In the genomic region with DNA sequence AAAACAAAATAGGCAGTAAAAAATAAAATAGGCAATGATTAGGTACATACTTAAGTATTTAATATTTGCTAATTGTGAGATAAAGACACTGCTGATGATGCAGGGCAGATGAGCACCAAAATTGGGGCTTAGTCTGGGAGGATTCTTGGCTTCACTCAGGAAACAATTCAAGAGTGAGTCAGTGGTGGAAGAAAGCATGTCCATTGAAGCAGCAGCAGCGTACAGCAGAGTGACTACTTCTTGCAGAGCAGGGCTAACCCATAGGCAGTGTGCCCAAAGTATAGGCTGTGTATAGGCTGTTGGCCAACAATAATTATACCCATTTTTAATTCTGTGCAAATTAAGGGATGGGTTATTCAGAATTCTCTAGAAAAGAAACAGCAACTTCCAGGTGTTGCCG, we compare ENCODE assay signal across 21 cellular contexts.
DNase-seq lines count a peak whose midpoint lies in the region; ATAC-seq and TF ChIP-seq lines count a peak whose summit lies in the region.
"Had no signal": no experiment of that assay in that cellular context is flagged by ENCODE, and none has a peak within 500 bp of the region (broad histone marks: within the 10 kb centered on the region; RNA-seq: fewer than 3 reads in every experiment).

No MANE protein-coding gene starts in this region.

- H3K4me3 ChIP-seq in adipocyte (ENCODE audit: low read length), result no peak overlapping the region
- no peak overlapping the region for H3K4me3 ChIP-seq in fibroblast of pulmonary artery (replicated peaks; ENCODE audit: low read depth, low read length)
- H3K4me3 ChIP-seq: A549; BLaER1 treated with 17β-estradiol and CSF1 and Interleukin-3, amounts not matched to agents 10 nM and 100 nM; stomach; transverse colon had no signal

- no peaks in the 10 kb centered on the region for H3K27me3 ChIP-seq in adipocyte (replicated peaks; ENCODE audit: control insufficient read depth, insufficient read depth, low read length)
- H3K27me3 ChIP-seq: BLaER1 treated with 17β-estradiol and CSF1 and Interleukin-3, amounts not matched to agents 10 nM and 100 nM; stomach; transverse colon had no signal

- ATAC-seq in stimulated activated naive CD8-positive, alpha-beta T cell treated with anti-CD3 and anti-CD28 coated beads, Interleukin-15, Interleukin-2, amounts not matched to agents 100 U/mL and 50 U/mL, for 24 hours, result no peak
- ATAC-seq: A549, right cardiac atrium had no signal

- no peak overlapping the region for H3K9ac ChIP-seq in adipocyte (ENCODE audit: low read length)
- H3K9ac ChIP-seq: BLaER1 treated with 17β-estradiol and CSF1 and Interleukin-3, amounts not matched to agents 10 nM and 100 nM; parathyroid adenoma had no signal

- TF ChIP-seq CTCF in fibroblast of pulmonary artery (IDR thresholded peaks at IDR 0.05; ENCODE audit: low read length, missing control alignments) (no peak), GM10266 (IDR thresholded peaks at IDR 0.05; ENCODE audit: control insufficient read depth, insufficient read depth, low read depth, missing control alignments) (no peak)

- no peaks in the 10 kb centered on the region for H3K36me3 ChIP-seq in adipocyte (ENCODE audit: control insufficient read depth, insufficient read depth, low read length, severe bottlenecking)
- H3K36me3 ChIP-seq: BLaER1 treated with 17β-estradiol and CSF1 and Interleukin-3, amounts not matched to agents 10 nM and 100 nM; stomach; transverse colon had no signal

- no peaks in the 10 kb centered on the region for H3K9me3 ChIP-seq in adipocyte (ENCODE audit: control insufficient read depth, low read length)
- H3K9me3 ChIP-seq: A549; BLaER1 treated with 17β-estradiol and CSF1 and Interleukin-3, amounts not matched to agents 10 nM and 100 nM; stomach; transverse colon had no signal

- H3K4me1 ChIP-seq in adipocyte (ENCODE audit: control insufficient read depth, insufficient read depth, low read length), result no peaks in the 10 kb centered on the region
- H3K4me1 ChIP-seq: A549, parathyroid adenoma, stomach had no signal

- peak; percentile 35 for DNase-seq in AG20443 (ENCODE audit: low spot score)
- DNase-seq in HT1080 (ENCODE audit: low read depth), result peak; percentile 43
- DNase-seq in adipocyte (ENCODE audit: low read depth), result peak; percentile 20
- DNase-seq in fibroblast of pulmonary artery (ENCODE audit: low read depth), result peak; percentile 43
- DNase-seq in GM10266 (ENCODE audit: extremely low spot score), result no peak
- no peak for DNase-seq in HT-29 (ENCODE audit: low spot score)
- no peak for DNase-seq in stimulated activated naive CD8-positive, alpha-beta T cell treated with anti-CD3 and anti-CD28 coated beads, Interleukin-15, Interleukin-2, amounts not matched to agents 100 U/mL and 50 U/mL, for 24 hours
- DNase-seq in DMS153 treated with DMSO at 0.1 percent for 48 hours (lab: John Stamatoyannopoulos, UW; ENCODE audit: unreplicated experiment), result no peak
- DNase-seq: activated CD4-positive, alpha-beta T cell treated with anti-CD3 and anti-CD28 coated beads, Interleukin-2, amount 10 ng/mL, durations not matched to agents 7 days and 5 days; activated naive CD8-positive, alpha-beta T cell treated with anti-CD3 and anti-CD28 coated beads for 36 hours; cortex of kidney; NCI-H1105 treated with DMSO at 0.1 percent for 48 hours; NCI-H2107; NCI-H510A; right cardiac atrium; stomach; T-helper 2 cell; transverse colon had no signal

Comparison
In these comparisons a context has a peak if more than half of its experiments do, and no peak if none do; other contexts are left out.
1. DNase-seq: peak in AG20443 (single experiment), HT1080 (single experiment), adipocyte (single experiment) and fibroblast of pulmonary artery (single experiment); none in GM10266 (single experiment), HT-29 (single experiment), stimulated activated naive CD8-positive, alpha-beta T cell treated with anti-CD3 and anti-CD28 coated beads, Interleukin-15, Interleukin-2, amounts not matched to agents 100 U/mL and 50 U/mL, for 24 hours (single experiment) and DMS153 treated with DMSO at 0.1 percent for 48 hours (single experiment).